ENCODE assay signal across 1 cellular context in genomic region chr19:49157445-49158224, GRCh38.
A peak's percentile ranks its signal among the peaks of the same experiment; 100 is the strongest.
TF ChIP-seq lines count a peak whose summit lies in the region.

TSS of gene TRPM4 (plus strand) at chr19:49157792. CDS start at chr19:49157867, 75 bp downstream.

TF ChIP-seq in endothelial cell of umbilical vein, 7 proteins besides CTCF, POLR2A, EP300 and RAD21 (continued from another document):
- no peak for TF ChIP-seq MAX (IDR thresholded peaks at IDR 0.05; ENCODE audit: insufficient read depth, insufficient read length)
- TF ChIP-seq POLR2AphosphoS5 (IDR thresholded peaks at IDR 0.05; ENCODE audit: insufficient read depth, low read depth, low read length) = peak; percentile 69
- no peak for TF ChIP-seq FOS (IDR thresholded peaks at IDR 0.05; ENCODE audit: borderline replicate concordance, insufficient read depth, low read length)
- no peak for TF ChIP-seq JUN (IDR thresholded peaks at IDR 0.05; ENCODE audit: borderline replicate concordance, insufficient read depth, insufficient read length, low read depth)
TF ChIP-seq in endothelial cell of umbilical vein: peak in this region for 1.
